Comparison of ENCODE assay signal across 35 cellular contexts in the genomic region with DNA sequence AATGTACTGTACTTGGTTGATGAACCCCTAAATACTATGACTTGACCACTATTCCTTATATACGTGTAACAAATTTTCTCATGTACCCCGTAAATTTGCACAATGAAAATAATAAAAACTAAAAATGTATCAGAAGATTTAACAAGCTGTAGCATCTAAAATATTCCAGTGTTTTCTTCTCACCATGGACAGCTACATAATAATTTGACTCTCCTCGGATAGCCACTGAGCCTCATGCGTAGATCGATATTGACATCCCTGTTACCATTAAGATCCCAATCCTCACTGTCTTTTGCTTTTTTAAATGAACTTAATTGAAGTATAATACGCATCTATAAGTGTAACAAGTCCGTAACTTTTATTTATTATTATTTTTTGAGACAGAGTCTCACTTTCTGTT.
"Had no signal": no experiment of that assay in that cellular context is flagged by ENCODE, and none has a peak within 500 bp of the region (broad histone marks: within the 10 kb centered on the region; RNA-seq: fewer than 3 reads in every experiment).

No MANE protein-coding gene starts in this region.

- H3K4me3 ChIP-seq: MG63 had no signal

- H3K36me3 ChIP-seq: MG63 had no signal

- H3K27me3 ChIP-seq: MG63 had no signal

- H3K9me3 ChIP-seq: MG63 had no signal

- DNase-seq: Karpas-422, Kasumi-1, MG63, MM.1S, MV-4-11, NCI-H1048, NCI-H1092, NCI-H1092 treated with DMSO at 0.1 percent for 48 hours, NCI-H1105, NCI-H1105 treated with DMSO at 0.1 percent for 48 hours, NCI-H1417, NCI-H1417 treated with DMSO at 0.1 percent for 48 hours, NCI-H1436, NCI-H1436 treated with DMSO at 0.1 percent for 48 hours, NCI-H146, NCI-H1694, NCI-H1694 treated with DMSO at 0.1 percent for 48 hours, NCI-H187, NCI-H187 treated with DMSO at 0.1 percent for 48 hours, NCI-H1930, NCI-H2029, NCI-H2029 treated with DMSO at 0.1 percent for 48 hours, NCI-H2081, NCI-H2081 treated with DMSO at 0.1 percent for 48 hours, NCI-H2107, NCI-H2171, NCI-H2171 treated with DMSO at 0.1 percent for 48 hours, NCI-H2227 treated with DMSO at 0.1 percent for 48 hours, NCI-H226, NCI-H345, NCI-H446, NCI-H446 treated with DMSO at 0.1 percent for 48 hours, NCI-H510A, NCI-H510A treated with DMSO at 0.1 percent for 48 hours, NCI-H524 had no signal
